In the genomic region with DNA sequence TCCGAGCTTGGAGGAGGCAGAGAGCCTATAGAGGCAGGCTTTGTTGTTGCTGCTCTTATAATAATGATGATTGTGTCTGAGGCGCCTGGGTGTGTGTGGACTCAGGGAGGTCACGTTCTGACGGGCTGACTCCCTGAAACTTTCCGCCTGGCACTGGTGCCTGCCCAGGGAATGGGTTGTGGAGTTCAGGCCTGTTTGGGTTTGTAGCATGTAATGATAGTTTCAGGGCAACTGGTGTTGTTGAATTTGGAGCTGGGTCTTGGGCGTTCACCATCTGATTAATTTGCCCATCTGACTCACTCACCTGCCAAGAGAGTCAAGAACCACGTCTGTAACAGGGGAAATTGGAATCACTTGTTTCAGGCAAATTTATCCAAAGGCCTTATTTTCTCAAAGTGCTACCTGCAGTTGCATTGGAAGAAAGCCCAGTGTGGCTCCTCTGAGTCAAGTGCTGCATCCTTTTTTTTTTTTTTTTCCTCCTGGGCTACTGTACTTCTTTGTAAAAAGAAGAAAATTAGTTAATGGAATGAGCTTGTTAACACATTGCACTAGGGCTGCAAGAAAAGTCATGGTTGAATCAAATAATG, we compare ENCODE assay signal across 15 cellular contexts.
"Had no signal": no experiment of that assay in that cellular context is flagged by ENCODE, and none has a peak within 500 bp of the region (broad histone marks: within the 10 kb centered on the region; RNA-seq: fewer than 3 reads in every experiment).

No MANE protein-coding gene starts in this region.

- H3K27ac ChIP-seq: psoas muscle had no signal

- H3K4me3 ChIP-seq: esophagus squamous epithelium, psoas muscle, spleen had no signal

- H3K36me3 Mint-ChIP-seq: memory B cell; natural killer cell; stimulated activated memory B cell treated with anti-CD40 and anti-IgM and Interleukin-4, amounts not matched to agents 10 μg/mL and 1 μg/mL and 100 μg/mL, for 72 hours had no signal

- H3K27ac Mint-ChIP-seq: memory B cell; natural killer cell; stimulated activated memory B cell treated with anti-CD40 and anti-IgM and Interleukin-4, amounts not matched to agents 10 μg/mL and 1 μg/mL and 100 μg/mL, for 72 hours had no signal

- DNase-seq: activated CD4-positive, alpha-beta T cell treated with anti-CD3 and anti-CD28 coated beads, Interleukin-2, amount 50 U/mL, for 1 hour; activated naive CD4-positive, alpha-beta T cell treated with anti-CD3 and anti-CD28 coated beads, Interleukin-2, amount 50 U/mL, for 16 hours; activated T-cell treated with anti-CD3 and anti-CD28 coated beads, Interleukin-2, amount 50 U/mL, for 1 hour; cerebellar nuclear complex; dermis blood vessel endothelial cell; esophagus squamous epithelium; foreskin fibroblast; head of caudate nucleus; natural killer cell; psoas muscle; spleen; stimulated activated CD4-positive, alpha-beta T cell treated with anti-CD3 and anti-CD28 coated beads, Interleukin-1b, Interleukin-23, amount 100 ng/mL, for 48 hours had no signal

- H3K9me3 Mint-ChIP-seq: memory B cell; natural killer cell; stimulated activated memory B cell treated with anti-CD40 and anti-IgM and Interleukin-4, amounts not matched to agents 10 μg/mL and 1 μg/mL and 100 μg/mL, for 72 hours had no signal

- H3K4me3 Mint-ChIP-seq: memory B cell; natural killer cell; stimulated activated memory B cell treated with anti-CD40 and anti-IgM and Interleukin-4, amounts not matched to agents 10 μg/mL and 1 μg/mL and 100 μg/mL, for 72 hours had no signal

- H3K27me3 Mint-ChIP-seq: stimulated activated memory B cell treated with anti-CD40 and anti-IgM and Interleukin-4, amounts not matched to agents 10 μg/mL and 1 μg/mL and 100 μg/mL, for 72 hours had no signal

- ATAC-seq: natural killer cell; psoas muscle; sciatic nerve; stimulated activated memory B cell treated with anti-CD40 and anti-IgM and Interleukin-4, amounts not matched to agents 10 μg/mL and 1 μg/mL and 100 μg/mL, for 72 hours had no signal

- H3K36me3 ChIP-seq: esophagus squamous epithelium, spleen had no signal

- H3K27me3 ChIP-seq: esophagus squamous epithelium, spleen had no signal

- H3K9me3 ChIP-seq: esophagus squamous epithelium, psoas muscle, spleen had no signal
